In genomic region chr20:24966317-24967012, GRCh38 we compare ENCODE assay signal across 29 cellular contexts. TPM values are rescaled to one million over a fixed set of nuclear protein-coding genes. Genes with fewer than 3 reads are reported as not detected.
DNase-seq lines count a peak whose midpoint lies in the region; ATAC-seq, FAIRE-seq and TF ChIP-seq lines count a peak whose summit lies in the region.
"Had no signal": no experiment of that assay in that cellular context is flagged by ENCODE, and none has a peak within 500 bp of the region (broad histone marks: within the 10 kb centered on the region; RNA-seq: fewer than 3 reads in every experiment).

No MANE protein-coding gene starts in this region.

- H4K20me1 ChIP-seq in HepG2 (ENCODE audit: insufficient read depth, low read length) = no peaks in the 10 kb centered on the region

- peaks cover 67% of the 10 kb centered on the region for H3K36me3 ChIP-seq in right atrium auricular region
- H3K36me3 ChIP-seq in WERI-Rb-1 = peaks cover 72% of the 10 kb centered on the region
- H3K36me3 ChIP-seq in HepG2 (replicated peaks in 1 of 2; ENCODE audit: control insufficient read depth in 1 of 2, insufficient read depth in 2 of 2, low read length in 2 of 2) = peaks cover 45 to 95% of the 10 kb centered on the region in 2 experiments
- H3K36me3 ChIP-seq: breast epithelium, colonic mucosa had no signal

- no peak for FAIRE-seq in HepG2 (lab: Jason Lieb, UNC)
- FAIRE-seq: GM12878, small intestine had no signal

- TF ChIP-seq CTCF in right atrium auricular region (IDR thresholded peaks at IDR 0.05) (no peak), WERI-Rb-1 (IDR thresholded peaks at IDR 0.05; ENCODE audit: low read depth, low read length) (no peak), HepG2 (CRISPR knock-in tag; IDR thresholded peaks at IDR 0.05) (no peak)

- no peak overlapping the region for H3K9ac ChIP-seq in HepG2 (ENCODE audit: insufficient read depth, low read depth, low read length)
- H3K9ac ChIP-seq: BLaER1 treated with 17β-estradiol and CSF1 and Interleukin-3, amounts not matched to agents 10 nM and 100 nM had no signal

- H3K27me3 ChIP-seq in right atrium auricular region (no peaks in the 10 kb centered on the region), WERI-Rb-1 (ENCODE audit: insufficient read depth, low read depth, severe bottlenecking) (no peaks in the 10 kb centered on the region), HepG2 (ENCODE audit: control insufficient read depth in 1 of 2, insufficient read depth in 2 of 2, low read length in 2 of 2) (no peaks in the 10 kb centered on the region)
- H3K27me3 ChIP-seq: BLaER1 treated with 17β-estradiol and CSF1 and Interleukin-3, amounts not matched to agents 10 nM and 100 nM; breast epithelium; colonic mucosa; esophagus muscularis mucosa had no signal

- in situ Hi-C loops in HepG2 (cut with HindIII; ENCODE audit: extremely low pct_ligation_motif_present, low pct_unique_long_range_greater_than_20kb) = no loop called here

- H3K4me3 ChIP-seq in right atrium auricular region = no peak overlapping the region
- no peak overlapping the region for H3K4me3 ChIP-seq in WERI-Rb-1 (ENCODE audit: low read depth, low read length)
- H3K4me3 ChIP-seq in HepG2 (replicated peaks in 1 of 3; ENCODE audit: insufficient read depth in 1 of 3, low read depth in 2 of 3, low read length in 3 of 3) = no peak overlapping the region
- H3K4me3 ChIP-seq: BLaER1 treated with 17β-estradiol and CSF1 and Interleukin-3, amounts not matched to agents 10 nM and 100 nM; breast epithelium; colonic mucosa; esophagus muscularis mucosa; GM12878 had no signal

- H3K27ac ChIP-seq in right atrium auricular region = no peak overlapping the region
- H3K27ac ChIP-seq in WERI-Rb-1 = peak overlapping the region; percentile 97
- no peak overlapping the region for H3K27ac ChIP-seq in HepG2 (ENCODE audit: extremely low read length, insufficient read depth, low read length)
- H3K27ac ChIP-seq: BLaER1 treated with 17β-estradiol and CSF1 and Interleukin-3, amounts not matched to agents 10 nM and 100 nM; breast epithelium; colonic mucosa; esophagus muscularis mucosa had no signal

- intact Hi-C loops in Right ventricle myocardium superior (cut with DNase I) = no loop called here
- intact Hi-C loops in HepG2 (cut with micrococcal nuclease; ENCODE audit: unreplicated experiment) = no loop called here

- no peak for TF ChIP-seq POLR2A in HepG2 (IDR thresholded peaks at IDR 0.05; ENCODE audit: insufficient read depth in 1 of 2, low read depth in 2 of 2, low read length in 2 of 2)

- peak; percentile 28 for DNase-seq in right atrium auricular region (ENCODE audit: low spot score)
- no peak for DNase-seq in Right ventricle myocardium superior
- DNase-seq in WERI-Rb-1 = no peak
- peak; percentile 88 for DNase-seq in myocyte (ENCODE audit: low read depth)
- DNase-seq in HepG2 (ENCODE audit: low spot score) = no peak
- no peak for DNase-seq in cortex of kidney (lab: John Stamatoyannopoulos, UW)
- DNase-seq: activated CD4-positive, alpha-beta T cell treated with anti-CD3 and anti-CD28 coated beads for 48 hours; colonic mucosa; foreskin melanocyte; hippocampal formation; mesenchymal stem cell; naive B cell; NCI-H1048; NCI-H2081; NK-92 treated with Interleukin-12 subunit alpha and Interleukin-12 subunit beta, amount 100 ng/mL, for 24 hours; occipital lobe; SHP77 treated with DMSO at 0.1 percent for 48 hours; small intestine; stimulated activated CD4-positive, alpha-beta T cell treated with anti-CD3 and anti-CD28 coated beads, Interleukin-1b, Interleukin-23, amount 100 ng/mL, for 48 hours; trophoblast cell had no signal

- TF ChIP-seq EP300 in HepG2 (IDR thresholded peaks at IDR 0.05; ENCODE audit: low read depth in 2 of 2, low read length in 2 of 2) = no peak
- TF ChIP-seq EP300 in HepG2 (CRISPR knock-in tag; IDR thresholded peaks at IDR 0.05; ENCODE audit: borderline replicate concordance) = no peak

- CTCF ChIA-PET in HepG2 (lab: Yijun Ruan, JAX; ENCODE audit: low intra/inter-chr PET ratio, low total read pairs) = no interaction called here

- POLR2A ChIA-PET in HepG2 (lab: Yijun Ruan, JAX) = no interaction called here

- WGBS in HepG2 (ENCODE audit: low lambda C conversion rate) = 98% methylated on average over 15 of the region's 15 CpGs

- no peaks in the 10 kb centered on the region for H3K4me1 ChIP-seq in right atrium auricular region
- no peaks in the 10 kb centered on the region for H3K4me1 ChIP-seq in HepG2 (ENCODE audit: insufficient read depth, low read length)
- H3K4me1 ChIP-seq: breast epithelium, colonic mucosa, esophagus muscularis mucosa had no signal

- ATAC-seq in Right ventricle myocardium superior (ENCODE audit: poor library complexity) (no peak), HepG2 (no peak), GM21423 (IDR thresholded peaks at IDR 0.05; ENCODE audit: unreplicated experiment) (no peak)
- ATAC-seq: activated naive CD4-positive, alpha-beta T cell treated with anti-CD3 and anti-CD28 coated beads, Interleukin-2, amount 50 U/mL, for 72 hours; GM12878 had no signal

- no peak overlapping the region for H3K4me2 ChIP-seq in HepG2 (ENCODE audit: low read depth, low read length)
- H3K4me2 ChIP-seq: BLaER1 treated with 17β-estradiol and CSF1 and Interleukin-3, amounts not matched to agents 10 nM and 100 nM had no signal

- no peak overlapping the region for H2AFZ ChIP-seq in HepG2 (ENCODE audit: low read length)

- H3K9me3 ChIP-seq in right atrium auricular region (no peaks in the 10 kb centered on the region), WERI-Rb-1 (ENCODE audit: severe bottlenecking) (no peaks in the 10 kb centered on the region), HepG2 (ENCODE audit: low read length) (no peaks in the 10 kb centered on the region)
- H3K9me3 ChIP-seq: BLaER1 treated with 17β-estradiol and CSF1 and Interleukin-3, amounts not matched to agents 10 nM and 100 nM; breast epithelium; colonic mucosa; esophagus muscularis mucosa had no signal

- TF ChIP-seq RAD21 in HepG2 (CRISPR knock-in tag; IDR thresholded peaks at IDR 0.05) = no peak

- no peaks in the 10 kb centered on the region for H3K79me2 ChIP-seq in HepG2 (ENCODE audit: insufficient read depth, low read length)

- BruUV-seq in HepG2 (replicated peaks; lab: Mats Ljungman, UMichigan) = no TSS peak

TF ChIP-seq in HepG2, 621 proteins besides CTCF, POLR2A, EP300 and RAD21 (continues in another document):
- no peak for TF ChIP-seq RFX3 (CRISPR knock-in tag; IDR thresholded peaks at IDR 0.05)
- TF ChIP-seq ZNF550 (CRISPR knock-in tag; IDR thresholded peaks at IDR 0.05; ENCODE audit: borderline replicate concordance) = no peak

RNA-seq across cellular contexts. Expression of gene CST7, which starts 17.4 kb away (rescaled TPM):
- total RNA-seq in right atrium auricular region (1 to 10 TPM; 2.7 to 3.2 TPM), Right ventricle myocardium superior (0.48 TPM), myocyte (5.4 and 6.8 TPM in 2 replicates), HepG2 (2016; rRNA removed; fragmentation: Illumina TruSeq; extraction: Trizol) (not detected in 2 replicates)
- 1.7 TPM for polyA plus RNA-seq in myocyte (2012)
- not detected in 2 replicates for total RNA-seq in HepG2 (2016; cell fraction: cytosol; rRNA removed; fragmentation: Illumina TruSeq; extraction: Trizol; ENCODE audit: low read depth)
- not detected in 2 replicates for total RNA-seq in HepG2 (2016; cell fraction: insoluble cytoplasmic fraction; rRNA removed; fragmentation: Illumina TruSeq; extraction: Trizol)
- total RNA-seq in HepG2 (2016; cell fraction: membrane; rRNA removed; fragmentation: Illumina TruSeq; extraction: Trizol) = not detected in 2 replicates
- not detected in 2 replicates for total RNA-seq in HepG2 (2016; cell fraction: nucleus; rRNA removed; fragmentation: Illumina TruSeq; extraction: Trizol)
- not detected in 2 replicates for polyA plus RNA-seq in HepG2 (2011; rRNA removed)
- not detected in 2 replicates for polyA plus RNA-seq in HepG2 (2011; cell fraction: cytosol; rRNA removed)
- not detected in 2 replicates for polyA plus RNA-seq in HepG2 (2011; cell fraction: nucleus; rRNA removed)
- not detected in 2 replicates for polyA plus RNA-seq in HepG2 (2012)
- polyA plus RNA-seq in HepG2 (2016; cell fraction: cytosol; fragmentation: Illumina TruSeq; extraction: Trizol; ENCODE audit: low read depth) = not detected in 2 replicates
- polyA plus RNA-seq in HepG2 (2016; cell fraction: insoluble cytoplasmic fraction; fragmentation: Illumina TruSeq; extraction: Trizol; ENCODE audit: low read depth) = not detected in 2 replicates
- not detected in 2 replicates for polyA plus RNA-seq in HepG2 (2016; cell fraction: membrane; fragmentation: Illumina TruSeq; extraction: Trizol; ENCODE audit: low read depth)
- polyA plus RNA-seq in HepG2 (2016; cell fraction: nucleus; fragmentation: Illumina TruSeq; extraction: Trizol; ENCODE audit: insufficient read depth, low read depth) = not detected in 2 replicates
- not detected in 2 replicates for polyA minus RNA-seq in HepG2 (2011; rRNA and poly(A)+ RNA removed; ENCODE audit: low replicate concordance)
- polyA minus RNA-seq in HepG2 (2011; cell fraction: cytosol; rRNA and poly(A)+ RNA removed) = not detected in 2 replicates
- polyA minus RNA-seq in HepG2 (2011; cell fraction: nucleus; rRNA and poly(A)+ RNA removed) = not detected in 2 replicates
- total RNA-seq: Daoy, GM12878, NCI-H460, pulmonary artery endothelial cell had no signal

RNA-seq across cellular contexts. Expression of gene APMAP, which starts 26.1 kb away (rescaled TPM):
- total RNA-seq in right atrium auricular region (10 to 100 TPM; 30.3 to 30.5 TPM), Right ventricle myocardium superior (23.2 TPM), myocyte (59.8 and 70.5 TPM in 2 replicates), HepG2 (2016; rRNA removed; fragmentation: Illumina TruSeq; extraction: Trizol) (96.9 and 214 TPM in 2 replicates)
- 75.1 TPM for polyA plus RNA-seq in myocyte (2012)
- 20.1 and 22.7 TPM in 2 replicates for total RNA-seq in HepG2 (2016; cell fraction: cytosol; rRNA removed; fragmentation: Illumina TruSeq; extraction: Trizol; ENCODE audit: low read depth)
- 98.2 and 226 TPM in 2 replicates for total RNA-seq in HepG2 (2016; cell fraction: insoluble cytoplasmic fraction; rRNA removed; fragmentation: Illumina TruSeq; extraction: Trizol)
- 41.7 and 44.7 TPM in 2 replicates for total RNA-seq in HepG2 (2016; cell fraction: membrane; rRNA removed; fragmentation: Illumina TruSeq; extraction: Trizol)
- 175 and 197 TPM in 2 replicates for total RNA-seq in HepG2 (2016; cell fraction: nucleus; rRNA removed; fragmentation: Illumina TruSeq; extraction: Trizol)
- 168 and 177 TPM in 2 replicates for polyA plus RNA-seq in HepG2 (2011; rRNA removed)
- 161 and 178 TPM in 2 replicates for polyA plus RNA-seq in HepG2 (2011; cell fraction: cytosol; rRNA removed)
- polyA plus RNA-seq in HepG2 (2011; cell fraction: nucleus; rRNA removed) = 60.9 and 87.7 TPM in 2 replicates
- polyA plus RNA-seq in HepG2 (2012) = 152 and 183 TPM in 2 replicates
- 19.3 and 19.6 TPM in 2 replicates for polyA plus RNA-seq in HepG2 (2016; cell fraction: cytosol; fragmentation: Illumina TruSeq; extraction: Trizol; ENCODE audit: low read depth)
- 91.9 and 93.0 TPM in 2 replicates for polyA plus RNA-seq in HepG2 (2016; cell fraction: insoluble cytoplasmic fraction; fragmentation: Illumina TruSeq; extraction: Trizol; ENCODE audit: low read depth)
- polyA plus RNA-seq in HepG2 (2016; cell fraction: membrane; fragmentation: Illumina TruSeq; extraction: Trizol; ENCODE audit: low read depth) = 31.8 and 32.4 TPM in 2 replicates
- polyA plus RNA-seq in HepG2 (2016; cell fraction: nucleus; fragmentation: Illumina TruSeq; extraction: Trizol; ENCODE audit: insufficient read depth, low read depth) = 261 and 268 TPM in 2 replicates
- polyA minus RNA-seq in HepG2 (2011; rRNA and poly(A)+ RNA removed; ENCODE audit: low replicate concordance) = 27.2 and 96.2 TPM in 2 replicates
- polyA minus RNA-seq in HepG2 (2011; cell fraction: cytosol; rRNA and poly(A)+ RNA removed) = 41.4 and 51.0 TPM in 2 replicates
- 33.6 and 47.4 TPM in 2 replicates for polyA minus RNA-seq in HepG2 (2011; cell fraction: nucleus; rRNA and poly(A)+ RNA removed)

Comparison
In these comparisons a context has a peak if more than half of its experiments do, and no peak if none do; other contexts are left out.
1. DNase-seq: peak in right atrium auricular region (single experiment) and myocyte (single experiment); none in Right ventricle myocardium superior (single experiment), WERI-Rb-1 (single experiment), HepG2 (single experiment) and cortex of kidney (single experiment).